Comparison of ENCODE assay signal across 11 cellular contexts in genomic region chr17:73952136-73952497, GRCh38.
DNase-seq lines count a peak whose midpoint lies in the region; ATAC-seq and TF ChIP-seq lines count a peak whose summit lies in the region.
"Had no signal": no experiment of that assay in that cellular context is flagged by ENCODE, and none has a peak within 500 bp of the region (broad histone marks: within the 10 kb centered on the region; RNA-seq: fewer than 3 reads in every experiment).

No MANE protein-coding gene starts in this region.

- peaks cover 0 to 60% (median 39%) of the 10 kb centered on the region in 7 donors for H3K27me3 ChIP-seq in heart right ventricle

- in situ Hi-C loops in ACHN (cut with HindIII; ENCODE audit: low pct_ligation_motif_present, low pct_unique_long_range_greater_than_20kb, low sequenced_read_pairs) = no loop called here

- H3K36me3 Mint-ChIP-seq in chondrocyte (ENCODE audit: low read depth) = no peaks in the 10 kb centered on the region
- no peaks in the 10 kb centered on the region for H3K36me3 Mint-ChIP-seq in type B pancreatic cell

- peak in 3 of 8 donors; percentile 5 to 36 (median 6) for ATAC-seq in heart right ventricle

- 13 to 19% methylated on average over 22 of the region's 22 CpGs for WGBS in heart right ventricle, 2 donors

- H3K4me3 Mint-ChIP-seq in chondrocyte (ENCODE audit: unreplicated experiment) (peak overlapping the region; percentile 27), type B pancreatic cell (peak overlapping the region; percentile 82)
- H3K4me3 Mint-ChIP-seq: central memory CD8-positive, alpha-beta T cell had no signal

- H3K4me3 ChIP-seq in heart right ventricle (peak overlapping the region in 9 of 10 donors; percentile 17 to 48 (median 37)), foreskin fibroblast (ENCODE audit: low read depth in 1 of 2, low read length in 2 of 2) (no peak overlapping the region)
- H3K4me3 ChIP-seq: GM12878 had no signal

- no peaks in the 10 kb centered on the region for H3K36me3 ChIP-seq in heart right ventricle

- intact Hi-C loops in heart right ventricle (cut with DNase I) (loop anchor here in 6 of 10 donors (2.0 to 10.0 kb wide), 4 partner anchors 295 to 527 kb away; no protein-coding TSS in a partner anchor), cardiac septum (cut with DNase I) (loop anchor here (10.0 kb wide), 1 partner anchor 517 kb away; no protein-coding TSS in a partner anchor)

- peaks cover 6 to 15% (median 11%) of the 10 kb centered on the region in 9 donors for H3K4me1 ChIP-seq in heart right ventricle

- peak overlapping the region; percentile 55 for H3K27ac Mint-ChIP-seq in chondrocyte (ENCODE audit: unreplicated experiment)
- peak overlapping the region; percentile 76 for H3K27ac Mint-ChIP-seq in type B pancreatic cell

- peaks cover 22% of the 10 kb centered on the region for H3K27me3 Mint-ChIP-seq in chondrocyte (ENCODE audit: low read depth)
- peaks cover 27% of the 10 kb centered on the region for H3K27me3 Mint-ChIP-seq in type B pancreatic cell

- H3K9me3 Mint-ChIP-seq in chondrocyte (ENCODE audit: low read depth) (no peaks in the 10 kb centered on the region), type B pancreatic cell (no peaks in the 10 kb centered on the region)
- H3K9me3 Mint-ChIP-seq: central memory CD8-positive, alpha-beta T cell had no signal

- H3K4me1 Mint-ChIP-seq in chondrocyte (ENCODE audit: low read depth) (peaks cover 5% of the 10 kb centered on the region), type B pancreatic cell (ENCODE audit: unreplicated experiment) (peaks cover 6% of the 10 kb centered on the region)
- H3K4me1 Mint-ChIP-seq: central memory CD8-positive, alpha-beta T cell had no signal

- H3K9me3 ChIP-seq in heart right ventricle = no peaks in the 10 kb centered on the region

- no peak overlapping the region for H3K27ac ChIP-seq in heart right ventricle
- H3K27ac ChIP-seq: C4-2B had no signal

- TF ChIP-seq CTCF in heart right ventricle (IDR thresholded peaks at IDR 0.05) (no peak), chondrocyte (IDR thresholded peaks at IDR 0.05) (no peak), type B pancreatic cell (conservative IDR thresholded peaks at IDR 0.05) (no peak), foreskin fibroblast (IDR thresholded peaks at IDR 0.05; ENCODE audit: low read depth, low read length) (no peak)

- DNase-seq in heart right ventricle (no peak), cardiac septum (ENCODE audit: low spot score) (no peak), chondrocyte (ENCODE audit: low spot score) (no peak), medulla oblongata (ENCODE audit: extremely low spot score) (peak; percentile 21), type B pancreatic cell (ENCODE audit: extremely low spot score, unreplicated experiment) (no peak), NCI-H1930 (lab: John Stamatoyannopoulos, UW) (no peak), ACHN (no peak), foreskin fibroblast (no peak)

Comparison
In these comparisons a context has a peak if more than half of its experiments do, and no peak if none do; other contexts are left out.
1. H3K4me3 ChIP-seq: peak in heart right ventricle (9 of 10); none in foreskin fibroblast (0 of 2).